8 cellular contexts compared by ENCODE assay signal in the genomic region with DNA sequence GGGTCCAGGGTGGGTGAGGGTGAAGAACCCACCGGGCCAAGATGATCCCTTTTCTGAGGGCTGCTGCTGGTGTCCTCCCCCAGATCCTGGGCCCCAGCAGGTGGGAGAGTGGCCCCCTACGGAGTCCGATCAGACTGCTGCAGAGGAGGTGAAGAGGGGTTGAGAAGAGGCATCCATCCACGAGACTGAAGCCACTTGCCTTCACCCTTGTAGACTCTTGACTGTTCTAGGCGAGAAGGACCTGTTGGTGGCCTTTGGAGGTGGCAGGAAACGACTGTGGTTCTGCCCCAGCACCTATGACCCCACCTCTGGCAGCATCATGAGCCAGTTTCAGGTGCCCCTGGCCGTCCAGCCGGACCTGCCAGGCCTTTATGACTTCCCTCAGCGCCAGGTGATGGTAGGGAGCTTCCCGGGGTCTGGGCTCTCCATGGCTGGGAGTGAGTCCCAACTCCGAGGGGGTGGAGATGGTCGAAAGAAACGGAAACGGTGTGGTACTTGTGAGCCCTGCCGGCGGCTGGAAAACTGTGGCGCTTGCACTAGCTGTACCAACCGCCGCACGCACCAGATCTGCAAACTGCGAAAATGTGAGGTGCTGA. TPM values are rescaled to one million over a fixed set of nuclear protein-coding genes. Genes with fewer than 3 reads are reported as not detected.
DNase-seq lines count a peak whose midpoint lies in the region; ATAC-seq, FAIRE-seq and TF ChIP-seq lines count a peak whose summit lies in the region.

No MANE protein-coding gene starts in this region.

- 57 to 70% methylated on average over 21 of the region's 21 CpGs for WGBS in sigmoid colon, 2 donors

- H3K4me2 ChIP-seq in endothelial cell of umbilical vein (ENCODE audit: insufficient read depth, low read length): peak overlapping the region; percentile 85

- in situ Hi-C loops in GM13977 (cut with MboI; ENCODE audit: low pct_unique_long_range_greater_than_20kb, low sequenced_read_pairs, unreplicated experiment): no loop called here

- peaks cover 41% of the 10 kb centered on the region for H3K36me3 Mint-ChIP-seq in T-helper 2 cell treated with Interferon-gamma antibody and Interleukin-4, amounts not matched to agents 5 μg/mL and 100 μg/mL, for 36 hours (ENCODE audit: low read depth)

- H3K27ac ChIP-seq in endothelial cell of umbilical vein (ENCODE audit: insufficient read depth, low read depth, low read length): no peak overlapping the region
- H3K27ac ChIP-seq in sigmoid colon: peak overlapping the region in 1 of 4 donors; percentile 63

- CTCF ChIA-PET in endothelial cell of umbilical vein (lab: Charles Lee): interaction anchor here (1.5 to 2.5 kb wide), 3 partner anchors 29 to 160 kb away, joined by 3 to 25 read pairs (median 4); a partner anchor contains a TSS

- H4K20me1 ChIP-seq in endothelial cell of umbilical vein (replicated peaks; ENCODE audit: control insufficient read depth, extremely low read depth, insufficient read depth, low read length): no peaks in the 10 kb centered on the region

- H3K79me2 ChIP-seq in endothelial cell of umbilical vein (ENCODE audit: control insufficient read depth, insufficient read depth, low read length): peaks cover 43% of the 10 kb centered on the region

- intact Hi-C loops in endothelial cell of umbilical vein (cut with micrococcal nuclease): loop anchor here (10.0 kb wide), 1 partner anchor 159 kb away; a partner anchor contains a TSS
- intact Hi-C loops in sigmoid colon (cut with DNase I): loop anchor here (2.0 to 10.0 kb wide), 3 partner anchors 17 to 161 kb away; a partner anchor contains a TSS

- peaks cover 4% of the 10 kb centered on the region for H3K9me3 Mint-ChIP-seq in T-helper 2 cell treated with Interferon-gamma antibody and Interleukin-4, amounts not matched to agents 5 μg/mL and 100 μg/mL, for 36 hours

- BruUV-seq in endothelial cell of umbilical vein (replicated peaks; lab: Mats Ljungman, UMichigan): TSS peak; percentile 27

- H3K27ac Mint-ChIP-seq in T-helper 2 cell treated with Interferon-gamma antibody and Interleukin-4, amounts not matched to agents 5 μg/mL and 100 μg/mL, for 36 hours: peak overlapping the region; percentile 86

- TF ChIP-seq CTCF in endothelial cell of umbilical vein (IDR thresholded peaks at IDR 0.05; ENCODE audit: extremely low read depth in 1 of 2, insufficient read depth in 1 of 2, low read depth in 1 of 2, low read length in 2 of 2): no peak
- no peak for TF ChIP-seq CTCF in sigmoid colon (IDR thresholded peaks at IDR 0.05)
- no peak for TF ChIP-seq CTCF in GM13977 (IDR thresholded peaks at IDR 0.05; ENCODE audit: extremely low read depth, insufficient read depth, missing control alignments)

- TF ChIP-seq POLR2A in GM19099 (IDR thresholded peaks at IDR 0.05; ENCODE audit: extremely low read depth, insufficient read length, low read depth) (peak; percentile 35), endothelial cell of umbilical vein (IDR thresholded peaks at IDR 0.05; ENCODE audit: low read depth, low read length) (no peak), sigmoid colon (IDR thresholded peaks at IDR 0.05) (no peak)

- no peak for ATAC-seq in GM21360 (IDR thresholded peaks at IDR 0.05; ENCODE audit: unreplicated experiment)

- dilution Hi-C loops in endothelial cell of umbilical vein (cut with MboI; ENCODE audit: extremely low pct_ligation_motif_present, low sequenced_read_pairs): no loop called here

- no peak for TF ChIP-seq EP300 in sigmoid colon (IDR thresholded peaks at IDR 0.05)

- FAIRE-seq in endothelial cell of umbilical vein (lab: Jason Lieb, UNC): no peak

- H3K4me1 ChIP-seq in endothelial cell of umbilical vein (ENCODE audit: control insufficient read depth, extremely low read depth, insufficient read depth, low read length): peaks cover 34% of the 10 kb centered on the region
- H3K4me1 ChIP-seq in sigmoid colon: peaks cover 0 to 57% (median 47%) of the 10 kb centered on the region in 4 donors

- no peak overlapping the region for H3K9ac ChIP-seq in endothelial cell of umbilical vein (replicated peaks; ENCODE audit: extremely low read depth, insufficient read depth, low read length)

- DNase-seq in T-helper 2 cell treated with Interferon-gamma antibody and Interleukin-4, amounts not matched to agents 5 μg/mL and 100 μg/mL, for 36 hours (ENCODE audit: low spot score): no peak
- DNase-seq in endothelial cell of umbilical vein (ENCODE audit: low read depth, low spot score) (no peak), sigmoid colon (no peak), pons (ENCODE audit: low spot score) (no peak), GM13977 (ENCODE audit: low spot score) (no peak), NCI-H748 (lab: John Stamatoyannopoulos, UW; ENCODE audit: unreplicated experiment) (no peak)

- H3K4me1 Mint-ChIP-seq in T-helper 2 cell treated with Interferon-gamma antibody and Interleukin-4, amounts not matched to agents 5 μg/mL and 100 μg/mL, for 36 hours (ENCODE audit: low read depth): peaks cover 57% of the 10 kb centered on the region

- H2AFZ ChIP-seq in endothelial cell of umbilical vein (ENCODE audit: low read depth, low read length): no peak overlapping the region

- H3K4me3 Mint-ChIP-seq in T-helper 2 cell treated with Interferon-gamma antibody and Interleukin-4, amounts not matched to agents 5 μg/mL and 100 μg/mL, for 36 hours: peak overlapping the region; percentile 82

- POLR2A ChIA-PET in endothelial cell of umbilical vein (lab: Charles Lee): no interaction called here

- peak overlapping the region in 2 of 3 experiments; percentile 66 to 69 for H3K4me3 ChIP-seq in endothelial cell of umbilical vein (replicated peaks in 1 of 3; ENCODE audit: insufficient read depth in 1 of 3, low read depth in 1 of 3, low read length in 3 of 3)
- peak overlapping the region in 3 of 4 donors; percentile 62 to 73 (median 64) for H3K4me3 ChIP-seq in sigmoid colon

- no peaks in the 10 kb centered on the region for H3K9me1 ChIP-seq in endothelial cell of umbilical vein (replicated peaks; ENCODE audit: control insufficient read depth, extremely low read depth, insufficient read depth, low read length)

- H3K9me3 ChIP-seq in endothelial cell of umbilical vein (replicated peaks; ENCODE audit: control insufficient read depth, insufficient read depth, low read length) (no peaks in the 10 kb centered on the region), sigmoid colon (no peaks in the 10 kb centered on the region)

- H3K36me3 ChIP-seq in endothelial cell of umbilical vein (ENCODE audit: control insufficient read depth in 2 of 2, extremely low read depth in 1 of 2, insufficient read depth in 2 of 2, low read length in 2 of 2): peaks cover 0 to 8% of the 10 kb centered on the region in 2 experiments
- no peaks in the 10 kb centered on the region for H3K36me3 ChIP-seq in sigmoid colon

- no peaks in the 10 kb centered on the region for H3K27me3 Mint-ChIP-seq in T-helper 2 cell treated with Interferon-gamma antibody and Interleukin-4, amounts not matched to agents 5 μg/mL and 100 μg/mL, for 36 hours (ENCODE audit: low read depth)

- H3K27me3 ChIP-seq in endothelial cell of umbilical vein (ENCODE audit: control insufficient read depth in 2 of 2, insufficient read depth in 2 of 2, low read length in 2 of 2) (no peaks in the 10 kb centered on the region), sigmoid colon (no peaks in the 10 kb centered on the region)

TF ChIP-seq in endothelial cell of umbilical vein, 7 proteins besides CTCF, POLR2A, EP300 and RAD21:
- TF ChIP-seq MYC (IDR thresholded peaks at IDR 0.05; ENCODE audit: low read depth, low read length) (no peak), GATA2 (IDR thresholded peaks at IDR 0.05; ENCODE audit: insufficient read depth, insufficient read length, low read depth, low read length) (no peak), JUN (IDR thresholded peaks at IDR 0.05; ENCODE audit: borderline replicate concordance, insufficient read depth, insufficient read length, low read depth) (no peak), EZH2 (IDR thresholded peaks at IDR 0.05; ENCODE audit: borderline replicate concordance, low read depth, low read length, severe bottlenecking) (no peak), FOS (IDR thresholded peaks at IDR 0.05; ENCODE audit: borderline replicate concordance, insufficient read depth, low read length) (no peak), POLR2AphosphoS5 (IDR thresholded peaks at IDR 0.05; ENCODE audit: insufficient read depth, low read depth, low read length) (no peak)

RNA-seq across cellular contexts. Expression of a gene that starts 1.5 kb away (rescaled TPM):
- total RNA-seq in endothelial cell of umbilical vein (14.7 and 15.6 TPM in 2 replicates), sigmoid colon (1 to 10 TPM; 3.1 to 5.8 (median 3.6) TPM)
- polyA plus RNA-seq in endothelial cell of umbilical vein (3.0 and 3.4 TPM in 2 replicates), sigmoid colon (1 to 10 TPM; 1.8 to 9.6 (median 2.5) TPM)
- 3.4 and 3.6 TPM in 2 replicates for polyA plus RNA-seq in endothelial cell of umbilical vein (2011; cell fraction: cytosol; rRNA removed)
- polyA plus RNA-seq in endothelial cell of umbilical vein (2011; cell fraction: nucleus; rRNA removed): 13.8 and 14.6 TPM in 2 replicates
- 6.5 and 7.4 TPM in 2 replicates for polyA plus RNA-seq in endothelial cell of umbilical vein (2012)
- polyA minus RNA-seq in endothelial cell of umbilical vein: 10.6 and 11.2 TPM in 2 replicates
- 9.1 TPM for polyA minus RNA-seq in endothelial cell of umbilical vein (2011; cell fraction: cytosol; rRNA and poly(A)+ RNA removed)
- polyA minus RNA-seq in endothelial cell of umbilical vein (2011; cell fraction: nucleus; rRNA and poly(A)+ RNA removed): 13.2 and 15.1 TPM in 2 replicates

RNA-seq across cellular contexts. Expression of a gene that starts 59.5 kb away (rescaled TPM):
- 51.8 and 58.8 TPM in 2 replicates for total RNA-seq in endothelial cell of umbilical vein
- polyA plus RNA-seq in endothelial cell of umbilical vein: 68.7 and 77.5 TPM in 2 replicates
- polyA plus RNA-seq in endothelial cell of umbilical vein (2011; cell fraction: cytosol; rRNA removed): 85.8 and 99.0 TPM in 2 replicates
- 37.5 and 40.0 TPM in 2 replicates for polyA plus RNA-seq in endothelial cell of umbilical vein (2011; cell fraction: nucleus; rRNA removed)
- polyA plus RNA-seq in endothelial cell of umbilical vein (2012): 77.6 and 82.7 TPM in 2 replicates
- 18.6 and 19.3 TPM in 2 replicates for polyA minus RNA-seq in endothelial cell of umbilical vein
- polyA minus RNA-seq in endothelial cell of umbilical vein (2011; cell fraction: cytosol; rRNA and poly(A)+ RNA removed): 24.8 TPM
- 16.0 and 19.5 TPM in 2 replicates for polyA minus RNA-seq in endothelial cell of umbilical vein (2011; cell fraction: nucleus; rRNA and poly(A)+ RNA removed)
- total RNA-seq in sigmoid colon: 10 to 100 TPM; 31.6 to 48.1 (median 39.3) TPM
- polyA plus RNA-seq in sigmoid colon: 100 to 1,000 TPM in 1 of 3 donors, 10 to 100 TPM in 2; 89.3 to 132 (median 96.7) TPM
